8 cellular contexts compared by ENCODE assay signal in the genomic region with DNA sequence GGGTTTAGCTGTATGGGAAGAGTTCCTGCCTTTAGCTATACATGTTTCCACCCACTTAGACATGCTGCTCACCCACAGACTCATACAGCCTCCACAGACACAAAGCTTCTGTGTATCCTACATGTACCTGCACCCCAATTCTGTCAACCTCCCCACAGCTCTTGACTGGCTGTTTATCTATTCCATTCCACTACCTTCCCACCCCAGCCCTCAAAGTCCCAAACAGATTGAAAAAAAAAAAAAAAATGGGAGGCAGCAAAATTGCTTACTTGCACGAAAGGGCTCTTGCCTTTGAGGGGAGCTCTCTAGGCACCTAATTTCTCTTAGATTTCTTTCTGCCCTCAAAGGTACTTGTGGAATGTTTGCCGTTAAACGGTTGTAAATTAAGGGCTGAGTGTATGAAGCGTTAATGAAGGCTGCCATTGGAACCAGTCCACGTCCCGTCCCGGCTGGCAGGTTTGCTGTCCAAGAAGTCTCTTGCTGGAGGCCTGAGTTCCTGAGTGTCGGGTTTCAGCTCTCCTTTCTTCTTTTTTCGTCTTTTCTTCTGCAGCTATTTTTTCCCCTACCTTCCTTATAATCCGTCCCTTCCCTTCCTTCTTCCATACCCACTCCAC. TPM values are rescaled to one million over a fixed set of nuclear protein-coding genes. Genes with fewer than 3 reads are reported as not detected.
DNase-seq lines count a peak whose midpoint lies in the region; ATAC-seq and TF ChIP-seq lines count a peak whose summit lies in the region.

No MANE protein-coding gene starts in this region.

- H3K36me3 ChIP-seq in mucosa of descending colon (ENCODE audit: low read depth), result no peaks in the 10 kb centered on the region

- no peaks in the 10 kb centered on the region for H3K27me3 ChIP-seq in dorsolateral prefrontal cortex

- peaks cover 31% of the 10 kb centered on the region for H3K4me1 ChIP-seq in mucosa of descending colon (ENCODE audit: low read depth)

- TF ChIP-seq CTCF in dorsolateral prefrontal cortex (IDR thresholded peaks at IDR 0.05 in 54 of 56, conservative IDR thresholded peaks at IDR 0.05 in 2 of 56; ENCODE audit: low read depth in 1 of 56, partially characterized antibody in 56 of 56), result peak in 2 of 56 donors; percentile 9 to 13
- no peak for TF ChIP-seq CTCF in mucosa of descending colon (IDR thresholded peaks at IDR 0.05)

- H3K4me3 ChIP-seq in dorsolateral prefrontal cortex (peak overlapping the region in 3 of 59 donors; percentile 8 to 31 (median 21)), mucosa of descending colon (no peak overlapping the region)

- peak; percentile 58 for DNase-seq in AG08396 (ENCODE audit: low spot score)
- peak; percentile 35 for DNase-seq in NCI-H1092 (lab: John Stamatoyannopoulos, UW)
- peak in 3 of 10 donors; percentile 35 to 51 (median 47) for DNase-seq in dorsolateral prefrontal cortex
- DNase-seq in mucosa of descending colon, result peak; percentile 58 to 68 (median 63)
- no peak for DNase-seq in effector CD4-positive, alpha-beta T cell

- no peaks in the 10 kb centered on the region for H3K9me3 ChIP-seq in mucosa of descending colon

- ATAC-seq in mucosa of descending colon (peak; percentile 35), HG02852 (IDR thresholded peaks at IDR 0.05; ENCODE audit: unreplicated experiment) (no peak), HG02623 (IDR thresholded peaks at IDR 0.05; ENCODE audit: unreplicated experiment) (no peak)
- ATAC-seq in activated CD4-positive, CD25-positive, alpha-beta regulatory T cell treated with anti-CD3 and anti-CD28 coated beads, Interleukin-2, amount 50 U/mL, for 24 hours, result no peak

- intact Hi-C loops in dorsolateral prefrontal cortex (cut with DNase I) (no loop called here), mucosa of descending colon (cut with DNase I, micrococcal nuclease) (no loop called here)

- peak overlapping the region in 31 of 59 donors; percentile 2 to 65 (median 29) for H3K27ac ChIP-seq in dorsolateral prefrontal cortex

RNA-seq across cellular contexts. Expression of gene PBX1, which starts 43.6 kb away (rescaled TPM):
- 100 to 1,000 TPM in 115 of 120 experiments, 10 to 100 TPM in 5; 81.3 to 167 (median 127) TPM for total RNA-seq in dorsolateral prefrontal cortex
- 100 to 1,000 TPM in 1 of 3 donors, 10 to 100 TPM in 2; 52.6 to 182 (median 82.8) TPM for total RNA-seq in mucosa of descending colon
